7 cellular contexts compared by ENCODE assay signal in the genomic region with DNA sequence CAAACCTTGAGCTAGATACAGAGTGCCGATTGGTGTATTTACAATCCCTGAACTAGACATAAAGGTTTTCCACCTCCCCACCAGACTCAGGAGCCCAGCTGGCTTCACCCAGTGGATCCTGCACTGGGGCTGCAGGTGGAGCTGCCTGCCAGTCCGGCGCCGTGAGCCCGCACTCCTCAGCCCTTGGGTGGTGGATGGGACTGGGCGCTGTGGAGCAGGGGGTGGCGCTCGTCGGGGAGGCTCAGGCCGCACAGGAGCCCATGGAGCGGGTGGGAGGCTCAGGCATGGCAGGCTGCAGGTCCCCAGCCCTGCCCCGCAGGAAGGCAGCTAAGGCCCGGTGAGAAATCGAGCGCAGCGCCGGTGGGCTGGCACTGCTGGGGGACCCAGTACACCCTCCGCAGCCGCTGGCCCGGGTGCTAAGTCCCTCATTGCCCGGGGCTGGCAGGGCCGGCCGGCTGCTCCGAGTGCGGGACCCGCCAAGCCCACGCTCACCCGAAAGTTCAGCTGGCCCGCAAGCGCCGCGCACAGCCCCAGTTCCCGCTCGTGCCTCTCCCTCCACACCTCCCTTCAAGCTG. TPM values are rescaled to one million over a fixed set of nuclear protein-coding genes. Genes with fewer than 3 reads are reported as not detected.
"Had no signal": no experiment of that assay in that cellular context is flagged by ENCODE, and none has a peak within 500 bp of the region (broad histone marks: within the 10 kb centered on the region; RNA-seq: fewer than 3 reads in every experiment).

No MANE protein-coding gene starts in this region.

RNA-seq across cellular contexts. Expression of gene ETV7, which starts 23.3 kb away (rescaled TPM):
- total RNA-seq: OCI-LY7, SJCRH30, SK-MEL-5 had no signal

RNA-seq across cellular contexts. Expression of gene BNIP5, which starts 27.5 kb away (rescaled TPM):
- total RNA-seq: M059J, OCI-LY7, PC-9, Right ventricle myocardium inferior, RPMI7951, SK-MEL-5 had no signal
